In the genomic region with DNA sequence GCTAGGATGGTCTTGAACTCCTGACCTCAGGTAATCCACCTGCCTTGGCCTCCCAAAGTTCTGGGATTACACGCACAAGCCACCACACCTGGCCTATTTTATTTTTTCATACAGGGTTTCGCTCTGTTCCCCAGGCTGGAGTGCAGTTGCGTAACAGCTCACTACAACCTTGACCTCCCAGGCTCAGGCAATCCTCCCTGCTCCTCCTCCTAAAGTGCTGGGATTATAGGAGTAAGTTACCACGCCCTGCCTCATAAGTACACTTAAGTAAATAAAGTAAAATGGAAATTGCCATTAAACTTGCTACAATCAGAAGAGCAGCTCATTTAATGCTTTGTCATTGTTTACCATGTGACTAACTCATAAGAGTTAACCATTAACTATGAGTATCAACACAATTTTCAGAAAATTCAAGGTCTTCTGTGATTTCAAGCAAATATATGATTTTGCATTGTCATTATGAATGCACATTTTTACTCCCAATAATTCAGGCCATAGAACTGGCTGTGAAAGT, we compare ENCODE assay signal across 1 cellular context.
TF ChIP-seq lines count a peak whose summit lies in the region.

No MANE protein-coding gene starts in this region.

TF ChIP-seq in K562, 482 proteins besides CTCF, POLR2A, EP300 and RAD21 (continues in another document):
- TF ChIP-seq MTA3 (IDR thresholded peaks at IDR 0.05; ENCODE audit: borderline replicate concordance) (0 out of 2 replicates have a peak, but pooled peaks have one; percentile 45), ARID1B (IDR thresholded peaks at IDR 0.05) (peak; percentile 69), KLF10 (CRISPR knock-in tag; IDR thresholded peaks at IDR 0.05) (no peak), HMG20B (CRISPR knock-in tag; IDR thresholded peaks at IDR 0.05) (no peak), ZNF583 (CRISPR knock-in tag; IDR thresholded peaks at IDR 0.05) (no peak), TEAD1 (CRISPR knock-in tag; IDR thresholded peaks at IDR 0.05) (no peak), CBX1 (IDR thresholded peaks at IDR 0.05; ENCODE audit: low read depth) (no peak), ZFP36 (IDR thresholded peaks at IDR 0.05; ENCODE audit: low read depth, low read length, partially characterized antibody) (no peak), DPF2 (IDR thresholded peaks at IDR 0.05) (peak; percentile 73; the same call in 1 of the 2 replicates), KDM1A (IDR thresholded peaks at IDR 0.05) (peak; percentile 82 to 85; a peak in 3 of 4 replicates), HSF4 (CRISPR knock-in tag; IDR thresholded peaks at IDR 0.05; ENCODE audit: borderline replicate concordance) (no peak), HINFP (tag; conservative IDR thresholded peaks at IDR 0.05; ENCODE audit: low read depth) (no peak), SMARCA4 (IDR thresholded peaks at IDR 0.05) (peak; percentile 70; the same call in 1 of the 2 replicates), CHD4 (IDR thresholded peaks at IDR 0.05; ENCODE audit: insufficient read depth, insufficient replicate concordance, low read depth, low read length, poor library complexity, severe bottlenecking) (no peak), HDAC3 (IDR thresholded peaks at IDR 0.05; ENCODE audit: borderline replicate concordance, partially characterized antibody) (no peak), NR4A1 (CRISPR knock-in tag; IDR thresholded peaks at IDR 0.05) (no peak), NR4A1 (tag; IDR thresholded peaks at IDR 0.05) (no peak), ATF2 (CRISPR knock-in tag; IDR thresholded peaks at IDR 0.05) (no peak), SETDB1 (IDR thresholded peaks at IDR 0.05; ENCODE audit: low read length) (no peak), STAT5A (IDR thresholded peaks at IDR 0.05; ENCODE audit: borderline replicate concordance, low read length) (no peak), ZNF699 (CRISPR knock-in tag; IDR thresholded peaks at IDR 0.05; ENCODE audit: insufficient replicate concordance) (no peak), HCFC1 (IDR thresholded peaks at IDR 0.05; ENCODE audit: low read depth, low read length) (no peak), JUND (IDR thresholded peaks at IDR 0.05; ENCODE audit: borderline replicate concordance, low read depth, low read length) (0 out of 2 replicates have a peak, but pooled peaks have one; percentile 10), JUND (tag; IDR thresholded peaks at IDR 0.05; ENCODE audit: borderline replicate concordance, low read depth, low read length) (no peak; the same call in 2 of the 3 replicates), ZNF140 (CRISPR knock-in tag; IDR thresholded peaks at IDR 0.05) (no peak), HDAC1 (IDR thresholded peaks at IDR 0.05) (0 out of 4 replicates have a peak, but pooled peaks of 1 of the 2 experiments have one; percentile 20), SMARCE1 (IDR thresholded peaks at IDR 0.05) (0 out of 2 replicates have a peak, but pooled peaks have one; percentile 40), NR2C1 (IDR thresholded peaks at IDR 0.05) (no peak), NR2C1 (tag; IDR thresholded peaks at IDR 0.05) (peak; percentile 46; the same call in 1 of the 2 replicates), U2AF2 (optimal IDR thresholded peaks at IDR 0.05; ENCODE audit: low read depth, low read length) (no peak), NFE2 (IDR thresholded peaks at IDR 0.05; ENCODE audit: low read depth) (peak; percentile 82), POLR2AphosphoS2 (IDR thresholded peaks at IDR 0.05; ENCODE audit: low read length) (no peak), ZNF512 (tag; IDR thresholded peaks at IDR 0.05) (no peak), MBD2 (IDR thresholded peaks at IDR 0.05; ENCODE audit: borderline replicate concordance, low read depth) (no peak), ZNF224 (CRISPR knock-in tag; IDR thresholded peaks at IDR 0.05) (no peak), ZC3H11A (IDR thresholded peaks at IDR 0.05; ENCODE audit: low read depth, low read length) (no peak), FOXA3 (CRISPR knock-in tag; conservative IDR thresholded peaks at IDR 0.05 in 1 of 2, IDR thresholded peaks at IDR 0.05 in 1 of 2) (peak; percentile 79 to 89), SREBF1 (IDR thresholded peaks at IDR 0.05; ENCODE audit: borderline replicate concordance, low read depth, low read length) (no peak), ZNF232 (CRISPR knock-in tag; IDR thresholded peaks at IDR 0.05) (no peak), RAD51 (IDR thresholded peaks at IDR 0.05; ENCODE audit: borderline replicate concordance, low read depth) (peak; percentile 34; the same call in 1 of the 2 replicates), ZNF589 (CRISPR knock-in tag; IDR thresholded peaks at IDR 0.05; ENCODE audit: low read depth) (no peak), ZNF174 (CRISPR knock-in tag; IDR thresholded peaks at IDR 0.05) (no peak), ZEB2 (IDR thresholded peaks at IDR 0.05) (0 out of 2 replicates have a peak, but pooled peaks have one; percentile 40), CREB1 (IDR thresholded peaks at IDR 0.05) (no peak), CREB1 (CRISPR knock-in tag; IDR thresholded peaks at IDR 0.05) (no peak), SRSF1 (IDR thresholded peaks at IDR 0.05; ENCODE audit: low read depth, low read length) (no peak), MCM2 (IDR thresholded peaks at IDR 0.05; ENCODE audit: low read depth) (no peak), MEIS2 (IDR thresholded peaks at IDR 0.05; ENCODE audit: partially characterized antibody) (no peak), ETS2 (tag; IDR thresholded peaks at IDR 0.05; ENCODE audit: borderline replicate concordance, poor library complexity, severe bottlenecking) (no peak)
- TF ChIP-seq, protein P1, sequence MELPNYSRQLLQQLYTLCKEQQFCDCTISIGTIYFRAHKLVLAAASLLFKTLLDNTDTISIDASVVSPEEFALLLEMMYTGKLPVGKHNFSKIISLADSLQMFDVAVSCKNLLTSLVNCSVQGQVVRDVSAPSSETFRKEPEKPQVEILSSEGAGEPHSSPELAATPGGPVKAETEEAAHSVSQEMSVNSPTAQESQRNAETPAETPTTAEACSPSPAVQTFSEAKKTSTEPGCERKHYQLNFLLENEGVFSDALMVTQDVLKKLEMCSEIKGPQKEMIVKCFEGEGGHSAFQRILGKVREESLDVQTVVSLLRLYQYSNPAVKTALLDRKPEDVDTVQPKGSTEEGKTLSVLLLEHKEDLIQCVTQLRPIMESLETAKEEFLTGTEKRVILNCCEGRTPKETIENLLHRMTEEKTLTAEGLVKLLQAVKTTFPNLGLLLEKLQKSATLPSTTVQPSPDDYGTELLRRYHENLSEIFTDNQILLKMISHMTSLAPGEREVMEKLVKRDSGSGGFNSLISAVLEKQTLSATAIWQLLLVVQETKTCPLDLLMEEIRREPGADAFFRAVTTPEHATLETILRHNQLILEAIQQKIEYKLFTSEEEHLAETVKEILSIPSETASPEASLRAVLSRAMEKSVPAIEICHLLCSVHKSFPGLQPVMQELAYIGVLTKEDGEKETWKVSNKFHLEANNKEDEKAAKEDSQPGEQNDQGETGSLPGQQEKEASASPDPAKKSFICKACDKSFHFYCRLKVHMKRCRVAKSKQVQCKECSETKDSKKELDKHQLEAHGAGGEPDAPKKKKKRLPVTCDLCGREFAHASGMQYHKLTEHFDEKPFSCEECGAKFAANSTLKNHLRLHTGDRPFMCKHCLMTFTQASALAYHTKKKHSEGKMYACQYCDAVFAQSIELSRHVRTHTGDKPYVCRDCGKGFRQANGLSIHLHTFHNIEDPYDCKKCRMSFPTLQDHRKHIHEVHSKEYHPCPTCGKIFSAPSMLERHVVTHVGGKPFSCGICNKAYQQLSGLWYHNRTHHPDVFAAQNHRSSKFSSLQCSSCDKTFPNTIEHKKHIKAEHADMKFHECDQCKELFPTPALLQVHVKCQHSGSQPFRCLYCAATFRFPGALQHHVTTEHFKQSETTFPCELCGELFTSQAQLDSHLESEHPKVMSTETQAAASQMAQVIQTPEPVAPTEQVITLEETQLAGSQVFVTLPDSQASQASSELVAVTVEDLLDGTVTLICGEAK (IDR thresholded peaks at IDR 0.05) = no peak
- TF ChIP-seq, protein P1 (CRISPR knock-in tag; IDR thresholded peaks at IDR 0.05) = no peak
- TF ChIP-seq, protein P2, sequence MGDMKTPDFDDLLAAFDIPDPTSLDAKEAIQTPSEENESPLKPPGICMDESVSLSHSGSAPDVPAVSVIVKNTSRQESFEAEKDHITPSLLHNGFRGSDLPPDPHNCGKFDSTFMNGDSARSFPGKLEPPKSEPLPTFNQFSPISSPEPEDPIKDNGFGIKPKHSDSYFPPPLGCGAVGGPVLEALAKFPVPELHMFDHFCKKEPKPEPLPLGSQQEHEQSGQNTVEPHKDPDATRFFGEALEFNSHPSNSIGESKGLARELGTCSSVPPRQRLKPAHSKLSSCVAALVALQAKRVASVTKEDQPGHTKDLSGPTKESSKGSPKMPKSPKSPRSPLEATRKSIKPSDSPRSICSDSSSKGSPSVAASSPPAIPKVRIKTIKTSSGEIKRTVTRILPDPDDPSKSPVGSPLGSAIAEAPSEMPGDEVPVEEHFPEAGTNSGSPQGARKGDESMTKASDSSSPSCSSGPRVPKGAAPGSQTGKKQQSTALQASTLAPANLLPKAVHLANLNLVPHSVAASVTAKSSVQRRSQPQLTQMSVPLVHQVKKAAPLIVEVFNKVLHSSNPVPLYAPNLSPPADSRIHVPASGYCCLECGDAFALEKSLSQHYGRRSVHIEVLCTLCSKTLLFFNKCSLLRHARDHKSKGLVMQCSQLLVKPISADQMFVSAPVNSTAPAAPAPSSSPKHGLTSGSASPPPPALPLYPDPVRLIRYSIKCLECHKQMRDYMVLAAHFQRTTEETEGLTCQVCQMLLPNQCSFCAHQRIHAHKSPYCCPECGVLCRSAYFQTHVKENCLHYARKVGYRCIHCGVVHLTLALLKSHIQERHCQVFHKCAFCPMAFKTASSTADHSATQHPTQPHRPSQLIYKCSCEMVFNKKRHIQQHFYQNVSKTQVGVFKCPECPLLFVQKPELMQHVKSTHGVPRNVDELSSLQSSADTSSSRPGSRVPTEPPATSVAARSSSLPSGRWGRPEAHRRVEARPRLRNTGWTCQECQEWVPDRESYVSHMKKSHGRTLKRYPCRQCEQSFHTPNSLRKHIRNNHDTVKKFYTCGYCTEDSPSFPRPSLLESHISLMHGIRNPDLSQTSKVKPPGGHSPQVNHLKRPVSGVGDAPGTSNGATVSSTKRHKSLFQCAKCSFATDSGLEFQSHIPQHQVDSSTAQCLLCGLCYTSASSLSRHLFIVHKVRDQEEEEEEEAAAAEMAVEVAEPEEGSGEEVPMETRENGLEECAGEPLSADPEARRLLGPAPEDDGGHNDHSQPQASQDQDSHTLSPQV (IDR thresholded peaks at IDR 0.05) = peak; percentile 37
